Comparison of ENCODE assay signal across 1 cellular context in genomic region chr6:31782126-31782941, GRCh38.
A peak's percentile ranks its signal among the peaks of the same experiment; 100 is the strongest.
TF ChIP-seq lines count a peak whose summit lies in the region.

No MANE protein-coding gene starts in this region.

TF ChIP-seq in HepG2, 621 proteins besides CTCF, POLR2A, EP300 and RAD21:
- TF ChIP-seq LCORL (IDR thresholded peaks at IDR 0.05) (no peak), LCORL (CRISPR knock-in tag; IDR thresholded peaks at IDR 0.05) (no peak), KDM5B (CRISPR knock-in tag; IDR thresholded peaks at IDR 0.05; ENCODE audit: borderline replicate concordance) (0 out of 2 replicates have a peak, but pooled peaks have one; percentile 22), MED1 (CRISPR knock-in tag; IDR thresholded peaks at IDR 0.05) (no peak), RBFOX2 (IDR thresholded peaks at IDR 0.05; ENCODE audit: low read depth, low read length) (peak; percentile 75), AGO2 (optimal IDR thresholded peaks at IDR 0.05; ENCODE audit: low read depth, low read length) (peak; percentile 75)
